Comparison of ENCODE assay signal across 14 cellular contexts in the genomic region with DNA sequence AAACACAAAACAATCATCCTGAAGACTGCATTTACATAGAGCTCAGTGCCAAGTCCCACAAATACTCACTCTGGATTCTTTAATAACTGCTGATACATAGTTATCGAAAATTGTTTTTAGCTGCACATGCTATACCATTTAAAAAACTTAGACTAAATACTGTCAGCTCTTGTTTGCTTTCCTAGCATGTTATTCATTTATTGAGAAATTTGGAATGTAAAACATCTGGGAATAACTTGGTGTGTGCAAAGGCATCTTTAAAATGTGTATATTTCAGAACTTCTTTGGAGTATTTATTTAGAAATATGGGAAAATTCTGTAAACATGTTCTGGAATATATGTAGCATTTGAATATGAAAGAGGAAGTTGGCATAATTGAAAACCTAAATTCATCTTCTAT.
DNase-seq lines count a peak whose midpoint lies in the region; ATAC-seq and TF ChIP-seq lines count a peak whose summit lies in the region.
"Had no signal": no experiment of that assay in that cellular context is flagged by ENCODE, and none has a peak within 500 bp of the region (broad histone marks: within the 10 kb centered on the region; RNA-seq: fewer than 3 reads in every experiment).

No MANE protein-coding gene starts in this region.

- CTCF ChIA-PET in activated CD4-positive, alpha-beta T cell treated with anti-CD3 and anti-CD28 coated beads for 36 hours (lab: Charles Lee) = interaction anchor here (0.8 to 12.2 kb wide), 12 partner anchors 12 to 124 kb away, joined by 3 to 113 read pairs (median 6); no protein-coding TSS in a partner anchor
- CTCF ChIA-PET in activated CD4-positive, alpha-beta T cell treated with anti-CD3 and anti-CD28 coated beads, Interleukin-2, amount 10 ng/mL, durations not matched to agents 7 days and 5 days (lab: Charles Lee) = interaction anchor here (1.1 to 15.2 kb wide), 9 partner anchors 9 to 224 kb away, joined by 3 to 164 read pairs (median 4); no protein-coding TSS in a partner anchor

- peaks cover 16 to 43% of the 10 kb centered on the region in 2 donors for H3K4me1 ChIP-seq in ascending aorta

- peaks cover 79% of the 10 kb centered on the region for H3K36me3 Mint-ChIP-seq in activated CD4-positive, alpha-beta T cell treated with anti-CD3 and anti-CD28 coated beads for 36 hours (ENCODE audit: low read depth)
- peaks cover 70% of the 10 kb centered on the region for H3K36me3 Mint-ChIP-seq in activated CD4-positive, alpha-beta T cell treated with anti-CD3 and anti-CD28 coated beads, Interleukin-2, amount 10 ng/mL, durations not matched to agents 7 days and 5 days (ENCODE audit: low read depth)
- H3K36me3 Mint-ChIP-seq in naive B cell = peaks cover 11 to 30% of the 10 kb centered on the region in 2 donors

- H3K36me3 ChIP-seq in ascending aorta = no peaks in the 10 kb centered on the region

- POLR2A ChIA-PET in activated CD4-positive, alpha-beta T cell treated with anti-CD3 and anti-CD28 coated beads for 36 hours (lab: Charles Lee) = interaction anchor here (0.7 to 5.7 kb wide), 6 partner anchors 19 to 848 kb away, joined by 4 to 45 read pairs (median 6); no protein-coding TSS in a partner anchor
- POLR2A ChIA-PET in activated CD4-positive, alpha-beta T cell treated with anti-CD3 and anti-CD28 coated beads, Interleukin-2, amount 10 ng/mL, durations not matched to agents 7 days and 5 days (lab: Charles Lee) = interaction anchor here (0.6 kb wide), 1 partner anchor 45 kb away, joined by 4 read pairs; no protein-coding TSS in a partner anchor

- intact Hi-C loops in activated CD4-positive, alpha-beta T cell treated with anti-CD3 and anti-CD28 coated beads for 36 hours (cut with DNase I, micrococcal nuclease) = loop anchor here (2.0 to 10.0 kb wide), 3 partner anchors 26 to 266 kb away; no protein-coding TSS in a partner anchor
- intact Hi-C loops in ascending aorta (cut with DNase I) = no loop called here

- H3K9me3 ChIP-seq in ascending aorta = peaks cover 0 to 7% of the 10 kb centered on the region in 2 donors

- in situ Hi-C loops in GM13977 (cut with MboI; ENCODE audit: low pct_unique_long_range_greater_than_20kb, low sequenced_read_pairs, unreplicated experiment) = no loop called here

- H3K4me3 ChIP-seq in ascending aorta = no peak overlapping the region

- H3K27me3 Mint-ChIP-seq in activated CD4-positive, alpha-beta T cell treated with anti-CD3 and anti-CD28 coated beads for 36 hours = no peaks in the 10 kb centered on the region
- H3K27me3 Mint-ChIP-seq in activated CD4-positive, alpha-beta T cell treated with anti-CD3 and anti-CD28 coated beads, Interleukin-2, amount 10 ng/mL, durations not matched to agents 7 days and 5 days = no peaks in the 10 kb centered on the region
- no peaks in the 10 kb centered on the region for H3K27me3 Mint-ChIP-seq in naive B cell
- H3K27me3 Mint-ChIP-seq: activated CD4-positive, alpha-beta T cell treated with anti-CD3 and anti-CD28 coated beads, Interleukin-2, amount 10 ng/mL, durations not matched to agents 24 days and 14 days had no signal

- H3K9me3 Mint-ChIP-seq in activated CD4-positive, alpha-beta T cell treated with anti-CD3 and anti-CD28 coated beads for 36 hours (ENCODE audit: low read depth) = peaks cover 10% of the 10 kb centered on the region
- H3K9me3 Mint-ChIP-seq in activated CD4-positive, alpha-beta T cell treated with anti-CD3 and anti-CD28 coated beads, Interleukin-2, amount 10 ng/mL, durations not matched to agents 7 days and 5 days = peaks cover 11% of the 10 kb centered on the region
- H3K9me3 Mint-ChIP-seq in naive B cell = peaks cover 0 to 5% (median 2%) of the 10 kb centered on the region in 7 donors

- H3K4me1 Mint-ChIP-seq in activated CD4-positive, alpha-beta T cell treated with anti-CD3 and anti-CD28 coated beads for 36 hours = peaks cover 95% of the 10 kb centered on the region
- peaks cover 76% of the 10 kb centered on the region for H3K4me1 Mint-ChIP-seq in activated CD4-positive, alpha-beta T cell treated with anti-CD3 and anti-CD28 coated beads, Interleukin-2, amount 10 ng/mL, durations not matched to agents 7 days and 5 days
- H3K4me1 Mint-ChIP-seq in naive B cell = peaks cover 54 to 97% (median 79%) of the 10 kb centered on the region in 3 donors

- no peak for DNase-seq in activated CD4-positive, alpha-beta T cell treated with anti-CD3 and anti-CD28 coated beads for 36 hours
- DNase-seq in activated CD4-positive, alpha-beta T cell treated with anti-CD3 and anti-CD28 coated beads, Interleukin-2, amount 10 ng/mL, durations not matched to agents 7 days and 5 days = no peak
- DNase-seq in EH (ENCODE audit: low read depth) (peak; percentile 30), ascending aorta (ENCODE audit: low spot score in 2 of 2) (no peak), naive B cell (no peak), NCI-H2081 (lab: John Stamatoyannopoulos, UW) (no peak), GM13977 (ENCODE audit: low spot score) (no peak)
- no peak for DNase-seq in stimulated activated CD4-positive, alpha-beta T cell treated with anti-CD3 and anti-CD28 coated beads, Interleukin-1b, Interleukin-23, amount 100 ng/mL, for 48 hours
- DNase-seq: 8988T; activated CD4-positive, alpha-beta T cell treated with anti-CD3 and anti-CD28 coated beads, Interleukin-2, amount 10 ng/mL, durations not matched to agents 24 days and 14 days; Calu3; NCI-H526; stimulated activated CD4-positive, alpha-beta T cell treated with anti-CD3 and anti-CD28 coated beads, Interleukin-12 subunit alpha, Interleukin-12 subunit beta, amount 100 ng/mL, for 4 hours; trophoblast cell had no signal

- no peak overlapping the region for H3K4me3 Mint-ChIP-seq in activated CD4-positive, alpha-beta T cell treated with anti-CD3 and anti-CD28 coated beads for 36 hours
- no peak overlapping the region for H3K4me3 Mint-ChIP-seq in activated CD4-positive, alpha-beta T cell treated with anti-CD3 and anti-CD28 coated beads, Interleukin-2, amount 10 ng/mL, durations not matched to agents 7 days and 5 days
- H3K4me3 Mint-ChIP-seq in naive B cell = peak overlapping the region; percentile 12 to 79 (median 52)

- ATAC-seq in activated CD4-positive, alpha-beta T cell treated with anti-CD3 and anti-CD28 coated beads for 36 hours = no peak
- ATAC-seq in naive B cell (ENCODE audit: low read depth in 2 of 2) = no peak

- H3K27ac ChIP-seq in ascending aorta = peak overlapping the region; percentile 88 to 91

- TF ChIP-seq CTCF in ascending aorta (IDR thresholded peaks at IDR 0.05) (no peak), GM13977 (IDR thresholded peaks at IDR 0.05; ENCODE audit: extremely low read depth, insufficient read depth, missing control alignments) (no peak)

- peak overlapping the region; percentile 91 for H3K27ac Mint-ChIP-seq in activated CD4-positive, alpha-beta T cell treated with anti-CD3 and anti-CD28 coated beads for 36 hours
- no peak overlapping the region for H3K27ac Mint-ChIP-seq in activated CD4-positive, alpha-beta T cell treated with anti-CD3 and anti-CD28 coated beads, Interleukin-2, amount 10 ng/mL, durations not matched to agents 7 days and 5 days
- H3K27ac Mint-ChIP-seq in naive B cell = peak overlapping the region; percentile 92 to 100 (median 99)

- H3K27me3 ChIP-seq in ascending aorta = no peaks in the 10 kb centered on the region

Comparison
In these comparisons a context has a peak if more than half of its experiments do, and no peak if none do; other contexts are left out.
1. H3K4me3 Mint-ChIP-seq: peak in naive B cell (8 of 8); none in activated CD4-positive, alpha-beta T cell treated with anti-CD3 and anti-CD28 coated beads for 36 hours (single experiment) and activated CD4-positive, alpha-beta T cell treated with anti-CD3 and anti-CD28 coated beads, Interleukin-2, amount 10 ng/mL, durations not matched to agents 7 days and 5 days (single experiment).